In genomic region chr22:44172370-44173108, GRCh38 we compare ENCODE assay signal across 9 cellular contexts.
A peak's percentile ranks its signal among the peaks of the same experiment; 100 is the strongest.
DNase-seq lines count a peak whose midpoint lies in the region; ATAC-seq and TF ChIP-seq lines count a peak whose summit lies in the region.
"Had no signal": no experiment of that assay in that cellular context is flagged by ENCODE, and none has a peak within 500 bp of the region (broad histone marks: within the 10 kb centered on the region; RNA-seq: fewer than 3 reads in every experiment).

No MANE protein-coding gene starts in this region.

- peak; percentile 59 for ATAC-seq in HG02938 (IDR thresholded peaks at IDR 0.05; ENCODE audit: unreplicated experiment)
- ATAC-seq in GM19467 (IDR thresholded peaks at IDR 0.05; ENCODE audit: unreplicated experiment), result no peak

- no peaks in the 10 kb centered on the region for H3K27me3 ChIP-seq in GM06990 (replicated peaks; ENCODE audit: control insufficient read depth, insufficient read depth, low read length)
- H3K27me3 ChIP-seq in layer of hippocampus (ENCODE audit: control insufficient read depth, insufficient read depth, low read length), result no peaks in the 10 kb centered on the region
- H3K27me3 ChIP-seq: thyroid gland had no signal

- peak; percentile 50 for DNase-seq in GM06990 (ENCODE audit: extremely low read depth, insufficient read length)
- peak; percentile 44 for DNase-seq in SHP77 treated with DMSO at 0.1 percent for 48 hours (lab: John Stamatoyannopoulos, UW)
- DNase-seq in HuH-7.5 (ENCODE audit: low spot score), result no peak
- DNase-seq in NK-92 (lab: John Stamatoyannopoulos, UW; ENCODE audit: unreplicated experiment), result no peak
- no peak for DNase-seq in central memory CD4-positive, alpha-beta T cell

- no peak overlapping the region for H3K4me3 ChIP-seq in GM06990 (replicated peaks; ENCODE audit: low read depth, low read length)
- H3K4me3 ChIP-seq: thyroid gland had no signal

- peak overlapping the region; percentile 62 for H3K27ac ChIP-seq in layer of hippocampus (ENCODE audit: low read depth, low read length)
- H3K27ac ChIP-seq: thyroid gland had no signal

- no peak for TF ChIP-seq CTCF in GM06990 (IDR thresholded peaks at IDR 0.05; ENCODE audit: insufficient read depth, low read length, poor library complexity, severe bottlenecking)

- peaks cover 11% of the 10 kb centered on the region for H3K36me3 ChIP-seq in GM06990 (ENCODE audit: control insufficient read depth, insufficient read depth, low read length)
- H3K36me3 ChIP-seq: thyroid gland had no signal

Comparison
In these comparisons a context has a peak if more than half of its experiments do, and no peak if none do; other contexts are left out.
1. DNase-seq: peak in GM06990 (single experiment) and SHP77 treated with DMSO at 0.1 percent for 48 hours (single experiment); none in HuH-7.5 (single experiment), NK-92 (single experiment) and central memory CD4-positive, alpha-beta T cell (single experiment).